Comparison of ENCODE assay signal across 1 cellular context in the genomic region with DNA sequence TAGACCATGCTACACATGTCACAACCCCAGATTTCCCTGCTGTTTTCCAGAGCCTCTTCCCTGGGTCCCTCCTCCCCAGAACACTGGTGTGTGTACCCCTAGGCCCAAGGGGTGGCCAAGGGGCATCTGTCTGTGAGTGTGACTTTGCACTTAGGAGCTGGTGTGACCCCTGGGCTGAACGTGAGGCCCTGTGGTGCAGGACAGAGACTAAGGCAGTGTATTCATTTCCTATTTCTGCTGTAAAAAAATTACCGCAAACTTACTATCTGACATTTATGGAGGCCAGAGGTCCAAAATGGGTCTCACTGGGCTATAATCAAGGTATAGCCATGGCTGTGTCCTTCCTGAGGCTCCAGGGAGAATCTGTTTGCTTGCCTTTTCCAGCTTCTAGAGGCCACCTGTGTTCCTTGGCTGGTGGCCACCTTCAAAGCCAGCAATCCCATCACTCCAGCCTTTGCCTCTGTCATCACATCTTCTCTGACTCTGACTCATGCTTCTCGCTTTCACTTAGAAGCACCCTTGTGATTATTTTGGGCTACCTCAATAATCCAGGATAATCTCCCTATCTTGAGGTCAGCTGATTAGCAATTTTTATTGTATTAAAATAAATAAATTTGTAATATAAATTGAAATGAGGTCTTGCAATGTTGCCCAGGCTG.
TF ChIP-seq lines count a peak whose summit lies in the region.

No MANE protein-coding gene starts in this region.

TF ChIP-seq in GM12878, 131 proteins besides CTCF, POLR2A, EP300 and RAD21:
- peak; percentile 80 for TF ChIP-seq RUNX3 (IDR thresholded peaks at IDR 0.05; ENCODE audit: low read length)
- TF ChIP-seq CREB1 (IDR thresholded peaks at IDR 0.05; ENCODE audit: low read depth), result 0 out of 2 replicates have a peak, but pooled peaks have one; percentile 16
- TF ChIP-seq CEBPB (IDR thresholded peaks at IDR 0.05; ENCODE audit: borderline replicate concordance in 1 of 2, low read depth in 2 of 2, low read length in 2 of 2), result no peak
- TF ChIP-seq, protein P1, sequence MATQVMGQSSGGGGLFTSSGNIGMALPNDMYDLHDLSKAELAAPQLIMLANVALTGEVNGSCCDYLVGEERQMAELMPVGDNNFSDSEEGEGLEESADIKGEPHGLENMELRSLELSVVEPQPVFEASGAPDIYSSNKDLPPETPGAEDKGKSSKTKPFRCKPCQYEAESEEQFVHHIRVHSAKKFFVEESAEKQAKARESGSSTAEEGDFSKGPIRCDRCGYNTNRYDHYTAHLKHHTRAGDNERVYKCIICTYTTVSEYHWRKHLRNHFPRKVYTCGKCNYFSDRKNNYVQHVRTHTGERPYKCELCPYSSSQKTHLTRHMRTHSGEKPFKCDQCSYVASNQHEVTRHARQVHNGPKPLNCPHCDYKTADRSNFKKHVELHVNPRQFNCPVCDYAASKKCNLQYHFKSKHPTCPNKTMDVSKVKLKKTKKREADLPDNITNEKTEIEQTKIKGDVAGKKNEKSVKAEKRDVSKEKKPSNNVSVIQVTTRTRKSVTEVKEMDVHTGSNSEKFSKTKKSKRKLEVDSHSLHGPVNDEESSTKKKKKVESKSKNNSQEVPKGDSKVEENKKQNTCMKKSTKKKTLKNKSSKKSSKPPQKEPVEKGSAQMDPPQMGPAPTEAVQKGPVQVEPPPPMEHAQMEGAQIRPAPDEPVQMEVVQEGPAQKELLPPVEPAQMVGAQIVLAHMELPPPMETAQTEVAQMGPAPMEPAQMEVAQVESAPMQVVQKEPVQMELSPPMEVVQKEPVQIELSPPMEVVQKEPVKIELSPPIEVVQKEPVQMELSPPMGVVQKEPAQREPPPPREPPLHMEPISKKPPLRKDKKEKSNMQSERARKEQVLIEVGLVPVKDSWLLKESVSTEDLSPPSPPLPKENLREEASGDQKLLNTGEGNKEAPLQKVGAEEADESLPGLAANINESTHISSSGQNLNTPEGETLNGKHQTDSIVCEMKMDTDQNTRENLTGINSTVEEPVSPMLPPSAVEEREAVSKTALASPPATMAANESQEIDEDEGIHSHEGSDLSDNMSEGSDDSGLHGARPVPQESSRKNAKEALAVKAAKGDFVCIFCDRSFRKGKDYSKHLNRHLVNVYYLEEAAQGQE (IDR thresholded peaks at IDR 0.05; ENCODE audit: low read depth, low read length), result no peak
- peak; percentile 67; the same call in 1 of the 2 replicates for TF ChIP-seq IKZF1 (conservative IDR thresholded peaks at IDR 0.05)
- peak; percentile 72 for TF ChIP-seq NR2F1 (conservative IDR thresholded peaks at IDR 0.05)
- TF ChIP-seq JUNB (IDR thresholded peaks at IDR 0.05), result peak; percentile 67
- peak; percentile 31; the same call in 1 of the 2 replicates for TF ChIP-seq DPF2 (IDR thresholded peaks at IDR 0.05)
- TF ChIP-seq SP1 (IDR thresholded peaks at IDR 0.05; ENCODE audit: low read depth, low read length), result peak; percentile 7
- TF ChIP-seq EED (IDR thresholded peaks at IDR 0.05; ENCODE audit: low read depth), result peak; percentile 93
- no peak for TF ChIP-seq PAX8 (IDR thresholded peaks at IDR 0.05)
- TF ChIP-seq, protein P2, sequence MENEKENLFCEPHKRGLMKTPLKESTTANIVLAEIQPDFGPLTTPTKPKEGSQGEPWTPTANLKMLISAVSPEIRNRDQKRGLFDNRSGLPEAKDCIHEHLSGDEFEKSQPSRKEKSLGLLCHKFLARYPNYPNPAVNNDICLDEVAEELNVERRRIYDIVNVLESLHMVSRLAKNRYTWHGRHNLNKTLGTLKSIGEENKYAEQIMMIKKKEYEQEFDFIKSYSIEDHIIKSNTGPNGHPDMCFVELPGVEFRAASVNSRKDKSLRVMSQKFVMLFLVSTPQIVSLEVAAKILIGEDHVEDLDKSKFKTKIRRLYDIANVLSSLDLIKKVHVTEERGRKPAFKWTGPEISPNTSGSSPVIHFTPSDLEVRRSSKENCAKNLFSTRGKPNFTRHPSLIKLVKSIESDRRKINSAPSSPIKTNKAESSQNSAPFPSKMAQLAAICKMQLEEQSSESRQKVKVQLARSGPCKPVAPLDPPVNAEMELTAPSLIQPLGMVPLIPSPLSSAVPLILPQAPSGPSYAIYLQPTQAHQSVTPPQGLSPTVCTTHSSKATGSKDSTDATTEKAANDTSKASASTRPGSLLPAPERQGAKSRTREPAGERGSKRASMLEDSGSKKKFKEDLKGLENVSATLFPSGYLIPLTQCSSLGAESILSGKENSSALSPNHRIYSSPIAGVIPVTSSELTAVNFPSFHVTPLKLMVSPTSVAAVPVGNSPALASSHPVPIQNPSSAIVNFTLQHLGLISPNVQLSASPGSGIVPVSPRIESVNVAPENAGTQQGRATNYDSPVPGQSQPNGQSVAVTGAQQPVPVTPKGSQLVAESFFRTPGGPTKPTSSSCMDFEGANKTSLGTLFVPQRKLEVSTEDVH (IDR thresholded peaks at IDR 0.05; ENCODE audit: low read depth, partially characterized antibody), result no peak
- peak; percentile 37; the same call in 1 of the 2 replicates for TF ChIP-seq CBFB (IDR thresholded peaks at IDR 0.05; ENCODE audit: low read depth)
- peak in 1 of 2 experiments; percentile 70; a peak in 2 of 4 replicates for TF ChIP-seq BHLHE40 (IDR thresholded peaks at IDR 0.05; ENCODE audit: borderline replicate concordance in 1 of 2, low read depth in 2 of 2, low read length in 1 of 2)
- TF ChIP-seq YY1 (IDR thresholded peaks at IDR 0.05; ENCODE audit: low read depth, low read length), result peak; percentile 38; the same call in 1 of the 2 replicates
- 0 out of 2 replicates have a peak, but pooled peaks have one; percentile 35 for TF ChIP-seq TCF7 (IDR thresholded peaks at IDR 0.05; ENCODE audit: borderline replicate concordance)
- no peak for TF ChIP-seq PML (IDR thresholded peaks at IDR 0.05; ENCODE audit: low read length)
- TF ChIP-seq IKZF2 (IDR thresholded peaks at IDR 0.05), result peak; percentile 29 to 42; a peak in 2 of 4 replicates
- TF ChIP-seq ATF7 (IDR thresholded peaks at IDR 0.05; ENCODE audit: low read depth), result no peak
